Comparison of ENCODE assay signal across 8 cellular contexts in the genomic region with DNA sequence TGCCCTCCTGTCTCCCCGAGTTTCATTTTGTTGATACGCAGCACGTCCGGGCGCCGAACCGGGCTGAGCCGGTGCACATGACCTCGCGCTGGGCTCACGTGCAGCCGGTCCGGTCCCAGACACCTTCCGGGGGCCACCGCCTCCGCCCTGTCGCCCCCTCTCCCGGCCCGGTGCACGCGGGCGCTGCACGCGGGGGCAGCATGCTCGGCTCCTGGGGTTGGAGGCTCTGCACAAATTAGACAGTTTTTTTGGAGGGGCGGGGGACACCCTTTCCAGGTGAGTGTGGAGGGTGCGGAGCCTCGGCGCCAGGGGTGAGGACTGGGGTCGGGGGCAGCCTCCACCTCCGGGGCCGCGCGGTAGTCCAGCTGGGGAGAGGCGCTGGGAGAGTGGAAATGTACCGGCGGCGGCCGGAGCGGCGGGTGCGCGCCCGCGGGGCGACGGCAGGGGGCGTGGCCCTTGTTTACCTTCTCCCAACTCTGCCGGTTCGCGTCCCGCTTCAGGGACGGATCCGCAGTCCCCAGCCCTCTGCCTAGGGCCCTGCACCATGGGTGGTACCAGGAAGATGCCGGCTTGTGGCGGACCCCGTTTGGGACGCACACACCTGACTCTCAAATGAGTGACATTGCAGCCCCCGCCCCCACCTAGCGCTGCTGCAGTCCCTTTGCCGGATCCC. TPM values are rescaled to one million over a fixed set of nuclear protein-coding genes. Genes with fewer than 3 reads are reported as not detected.
DNase-seq lines count a peak whose midpoint lies in the region; ATAC-seq, FAIRE-seq and TF ChIP-seq lines count a peak whose summit lies in the region.

No MANE protein-coding gene starts in this region.

- TF ChIP-seq CTCF in 22Rv1 (IDR thresholded peaks at IDR 0.05) (no peak), epithelial cell of esophagus (IDR thresholded peaks at IDR 0.05; ENCODE audit: insufficient read depth, low read depth, low read length, missing control alignments) (peak; percentile 30)

- FAIRE-seq in GM12891 (lab: Jason Lieb, UNC): no peak

- peak overlapping the region; percentile 97 for H3K27ac ChIP-seq in 22Rv1

- peak; percentile 18 for ATAC-seq in HG03025 (IDR thresholded peaks at IDR 0.05; ENCODE audit: low FRiP score, unreplicated experiment)

- H3K4me3 ChIP-seq in epithelial cell of esophagus (ENCODE audit: low read length): peak overlapping the region; percentile 88

- DNase-seq in GM12891 (ENCODE audit: insufficient read length, low spot score) (peak; percentile 66), NCI-H526 treated with DMSO at 0.1 percent for 48 hours (lab: John Stamatoyannopoulos, UW) (peak; percentile 22), epithelial cell of esophagus (ENCODE audit: low read depth) (peak; percentile 32), mucosa of gallbladder (ENCODE audit: low spot score) (peak; percentile 77)
- DNase-seq in activated CD8-positive, alpha-beta memory T cell treated with anti-CD3 and anti-CD28 coated beads, Interleukin-2, amount 50 U/mL, for 4 hours: peak; percentile 69
- DNase-seq in stimulated activated CD8-positive, alpha-beta memory T cell treated with anti-CD3 and anti-CD28 coated beads, Interleukin-7, amount 100 ng/mL, for 24 hours (ENCODE audit: low read depth): peak; percentile 54

- no peak for TF ChIP-seq POLR2A in GM12891 (IDR thresholded peaks at IDR 0.05; ENCODE audit: low read depth, low read length)

TF ChIP-seq in GM12891, 5 proteins besides CTCF, POLR2A, EP300 and RAD21:
- TF ChIP-seq TAF1 (IDR thresholded peaks at IDR 0.05; ENCODE audit: low read depth, low read length) (peak; percentile 42; the same call in 1 of the 2 replicates), SPI1 (IDR thresholded peaks at IDR 0.05; ENCODE audit: low read depth, low read length) (no peak)

RNA-seq across cellular contexts. Expression of a gene that starts 1.1 kb away (rescaled TPM):
- 19.6 TPM for polyA plus RNA-seq in GM12891 (2012; ENCODE audit: low read depth, missing spikeins)
- total RNA-seq in mucosa of gallbladder: 83.1 TPM

Comparison
In these comparisons a context has a peak if more than half of its experiments do, and no peak if none do; other contexts are left out.
1. Peak in every context shown above with its lines: DNase-seq, ATAC-seq, H3K4me3 ChIP-seq and H3K27ac ChIP-seq.
2. DNase-seq: peak in every context shown above with its lines; median percentile 77 in mucosa of gallbladder; 69 in activated CD8-positive, alpha-beta memory T cell treated with anti-CD3 and anti-CD28 coated beads, Interleukin-2, amount 50 U/mL, for 4 hours; 66 in GM12891; 54 in stimulated activated CD8-positive, alpha-beta memory T cell treated with anti-CD3 and anti-CD28 coated beads, Interleukin-7, amount 100 ng/mL, for 24 hours; 32 in epithelial cell of esophagus; 22 in NCI-H526 treated with DMSO at 0.1 percent for 48 hours.